8 cellular contexts compared by ENCODE assay signal in genomic region chr5:134503088-134503936, GRCh38. TPM values are rescaled to one million over a fixed set of nuclear protein-coding genes. Genes with fewer than 3 reads are reported as not detected.
DNase-seq lines count a peak whose midpoint lies in the region; ATAC-seq and TF ChIP-seq lines count a peak whose summit lies in the region.

No MANE protein-coding gene starts in this region.

- peaks cover 14% of the 10 kb centered on the region for H3K4me1 ChIP-seq in KMS-11 (ENCODE audit: low read depth, poor library complexity, severe bottlenecking)

- H3K27me3 Mint-ChIP-seq in mesothelial cell of epicardium (ENCODE audit: low read depth), result no peaks in the 10 kb centered on the region

- no peaks in the 10 kb centered on the region for H3K36me3 Mint-ChIP-seq in mesothelial cell of epicardium

- peak overlapping the region; percentile 27 for H2AFZ ChIP-seq in KMS-11 (ENCODE audit: low read depth)

- H4K20me1 ChIP-seq in KMS-11 (ENCODE audit: insufficient read depth), result no peaks in the 10 kb centered on the region

- H3K27me3 ChIP-seq in KMS-11 (ENCODE audit: insufficient read depth, low read depth), result no peaks in the 10 kb centered on the region

- TF ChIP-seq CTCF in KMS-11 (conservative IDR thresholded peaks at IDR 0.05; ENCODE audit: low read depth, low read length) (no peak), coronary artery (IDR thresholded peaks at IDR 0.05) (no peak), mesothelial cell of epicardium (IDR thresholded peaks at IDR 0.05; ENCODE audit: unreplicated experiment) (no peak)

- H3K4me3 Mint-ChIP-seq in mesothelial cell of epicardium, result no peak overlapping the region

- DNase-seq in COLO668 (lab: John Stamatoyannopoulos, UW; ENCODE audit: unreplicated experiment) (peak; percentile 69), coronary artery (ENCODE audit: low spot score) (peak; percentile 91), mesothelial cell of epicardium (ENCODE audit: low spot score in 2 of 2, unreplicated experiment in 2 of 2) (no peak), NCI-H774 (lab: John Stamatoyannopoulos, UW) (no peak)
- DNase-seq in activated CD4-positive, alpha-beta T cell treated with anti-CD3 and anti-CD28 coated beads for 24 hours (ENCODE audit: low read depth in 2 of 2), result peak; percentile 31 to 49
- peak; percentile 85 for DNase-seq in stimulated activated CD8-positive, alpha-beta memory T cell treated with anti-CD3 and anti-CD28 coated beads, Interleukin-4, amount 100 ng/mL, for 48 hours

- H3K27ac ChIP-seq in KMS-11, result peak overlapping the region; percentile 34; the same call in 1 of the 2 replicates
- H3K27ac ChIP-seq in coronary artery, result peak overlapping the region; percentile 43 to 90

- H3K4me3 ChIP-seq in KMS-11 (IDR thresholded peaks at IDR 0.05; ENCODE audit: insufficient read depth, low read depth, low read length), result no peak overlapping the region
- H3K4me3 ChIP-seq in coronary artery, result no peak overlapping the region

- no peaks in the 10 kb centered on the region for H3K9me3 Mint-ChIP-seq in mesothelial cell of epicardium

- peak; percentile 82 for ATAC-seq in GM21737 (IDR thresholded peaks at IDR 0.05; ENCODE audit: unreplicated experiment)

- no peaks in the 10 kb centered on the region for H3K36me3 ChIP-seq in KMS-11 (ENCODE audit: insufficient read depth)

- peak overlapping the region; percentile 32 for H3K27ac Mint-ChIP-seq in mesothelial cell of epicardium

- H3K4me1 Mint-ChIP-seq in mesothelial cell of epicardium, result peaks cover 8% of the 10 kb centered on the region

- H3K79me2 ChIP-seq in KMS-11 (ENCODE audit: insufficient read depth, low read depth), result no peaks in the 10 kb centered on the region

- peak overlapping the region; percentile 5; the same call in 1 of the 2 replicates for H3K4me2 ChIP-seq in KMS-11

- no peak overlapping the region for H3K9ac ChIP-seq in KMS-11

RNA-seq across cellular contexts. Expression of gene JADE2, which starts 22.2 kb away (rescaled TPM):
- total RNA-seq in mesothelial cell of epicardium, result 24.7 to 26.4 TPM (median 25.2 TPM) in 3 replicates

Comparison
In these comparisons a context has a peak if more than half of its experiments do, and no peak if none do; other contexts are left out.
1. DNase-seq: peak in COLO668 (single experiment), activated CD4-positive, alpha-beta T cell treated with anti-CD3 and anti-CD28 coated beads for 24 hours (2 of 2), coronary artery (single experiment) and stimulated activated CD8-positive, alpha-beta memory T cell treated with anti-CD3 and anti-CD28 coated beads, Interleukin-4, amount 100 ng/mL, for 48 hours (single experiment); none in mesothelial cell of epicardium (0 of 2) and NCI-H774 (single experiment).